In genomic region chr9:67058898-67059715, GRCh38 we compare ENCODE assay signal across 8 cellular contexts.
DNase-seq lines count a peak whose midpoint lies in the region; ATAC-seq, FAIRE-seq and TF ChIP-seq lines count a peak whose summit lies in the region.
"Not testable (repeated sequence)": the region's sequence is repeated elsewhere in the genome, so short reads cannot be mapped to it uniquely, and the experiment has no call there.

No MANE protein-coding gene starts in this region.

- not testable (repeated sequence) for FAIRE-seq in A549 (lab: Jason Lieb, UNC); small intestine (lab: Jason Lieb, UNC)

- in situ Hi-C loops in astrocyte of the spinal cord (cut with HindIII; ENCODE audit: low sequenced_read_pairs) = not testable (repeated sequence)

- H3K4me2 ChIP-seq in A549 = peak overlapping the region; percentile 50; the same call in 1 of the 3 replicates

- CTCF ChIA-PET in A549 (lab: Yijun Ruan, JAX) = not testable (repeated sequence)

- H3K36me3 ChIP-seq in esophagus muscularis mucosa; iPS DF 6.9 (ENCODE audit: control insufficient read depth, insufficient read depth, low read length); small intestine (ENCODE audit: control insufficient read depth in 2 of 2, insufficient read depth in 2 of 2, low read length in 2 of 2): not testable (repeated sequence)

- not testable (repeated sequence) for TF ChIP-seq POLR2A in A549 (IDR thresholded peaks at IDR 0.05; ENCODE audit: low read length); esophagus muscularis mucosa (IDR thresholded peaks at IDR 0.05; ENCODE audit: low read depth)

- 0 out of 5 replicates have a peak, but pooled peaks have one; percentile 7 to 11 for TF ChIP-seq RAD21 in A549 (conservative IDR thresholded peaks at IDR 0.05 in 1 of 2, IDR thresholded peaks at IDR 0.05 in 1 of 2)

- peak overlapping the region; percentile 35 for H3K4me3 ChIP-seq in A549
- peak overlapping the region; percentile 52 for H3K4me3 ChIP-seq in astrocyte of the spinal cord (ENCODE audit: low read depth, low read length)
- H3K4me3 ChIP-seq in esophagus muscularis mucosa = peak overlapping the region; percentile 45 to 58 (median 50)
- H3K4me3 ChIP-seq in iPS DF 6.9 (ENCODE audit: low read length) = peak overlapping the region; percentile 8; the same call in 1 of the 2 replicates
- not testable (repeated sequence) for H3K4me3 ChIP-seq in small intestine (ENCODE audit: low read depth in 1 of 2, low read length in 2 of 2)

- TF ChIP-seq CTCF in A549 (IDR thresholded peaks at IDR 0.05); astrocyte of the spinal cord (IDR thresholded peaks at IDR 0.05; ENCODE audit: low read depth, low read length): not testable (repeated sequence)
- peak in 1 of 3 experiments; percentile 19 for TF ChIP-seq CTCF in esophagus muscularis mucosa (IDR thresholded peaks at IDR 0.05)

- WGBS in A549 (ENCODE audit: missing lambda C conversion rate) = 3% methylated on average over 8 of the region's 78 CpGs
- no CpG with 5 or more reads among the region's 78 CpGs for WGBS in esophagus muscularis mucosa
- no CpG with 5 or more reads among the region's 78 CpGs for WGBS in iPS DF 6.9 (ENCODE audit: insufficient coverage, insufficient read length)
- 1 to 12% (median 7%) methylated on average over 3 to 54 of the region's 78 CpGs for WGBS in small intestine, 3 donors

- POLR2A ChIA-PET in A549 (lab: Yijun Ruan, JAX) = not testable (repeated sequence)

- peak in 1 of 2 experiments; percentile 68 for DNase-seq in A549 (ENCODE audit: low read depth in 1 of 2, low spot score in 1 of 2)
- DNase-seq in HS-5 (ENCODE audit: low read depth) = peak; percentile 1
- DNase-seq in SK-N-DZ (ENCODE audit: low spot score) = peak; percentile 3
- DNase-seq in astrocyte of the spinal cord (ENCODE audit: low read depth, low spot score) = peak; percentile 77
- DNase-seq in esophagus muscularis mucosa (ENCODE audit: extremely low spot score); iPS DF 6.9 (ENCODE audit: low read depth, low spot score): not testable (repeated sequence)
- peak; percentile 1 for DNase-seq in middle frontal gyrus (ENCODE audit: extremely low spot score, low spot score)
- DNase-seq in small intestine = peak; percentile 0

- not testable (repeated sequence) for H3K4me1 ChIP-seq in A549; esophagus muscularis mucosa; iPS DF 6.9 (ENCODE audit: control insufficient read depth, insufficient read depth, low read length); small intestine (ENCODE audit: control insufficient read depth in 2 of 2, insufficient read depth in 1 of 2, low read depth in 1 of 2, low read length in 1 of 2)

- peak overlapping the region; percentile 55 to 75; a peak in 5 of 6 replicates for H3K27ac ChIP-seq in A549
- peak overlapping the region; percentile 55 to 69 (median 64) for H3K27ac ChIP-seq in esophagus muscularis mucosa (replicated peaks in 1 of 4)
- H3K27ac ChIP-seq in iPS DF 6.9 (ENCODE audit: low read length); small intestine (ENCODE audit: low read depth in 1 of 2, low read length in 1 of 2): not testable (repeated sequence)

- not testable (repeated sequence) for TF ChIP-seq EP300 in A549 (IDR thresholded peaks at IDR 0.05); esophagus muscularis mucosa (IDR thresholded peaks at IDR 0.05)

- peak; percentile 82 to 100; a peak in 5 of 6 replicates for ATAC-seq in A549

- H3K9me3 ChIP-seq in A549; esophagus muscularis mucosa; iPS DF 6.9 (ENCODE audit: control insufficient read depth, insufficient read depth, low read length); small intestine (ENCODE audit: control insufficient read depth, low read depth): not testable (repeated sequence)

- not testable (repeated sequence) for H3K27me3 ChIP-seq in esophagus muscularis mucosa; iPS DF 6.9 (ENCODE audit: control insufficient read depth, insufficient read depth, low read length); small intestine (ENCODE audit: control insufficient read depth in 2 of 2, insufficient read depth in 2 of 2, low read length in 2 of 2)

- intact Hi-C loops in esophagus muscularis mucosa (cut with DNase I) = not testable (repeated sequence)

TF ChIP-seq in A549, 52 proteins besides CTCF, POLR2A, EP300 and RAD21:
- 0 out of 2 replicates have a peak, but pooled peaks have one; percentile 25 for TF ChIP-seq MAX (IDR thresholded peaks at IDR 0.05)
- TF ChIP-seq SMC3 (IDR thresholded peaks at IDR 0.05) = 0 out of 3 replicates have a peak, but pooled peaks have one; percentile 5
